1 cellular context compared by ENCODE assay signal in the genomic region with DNA sequence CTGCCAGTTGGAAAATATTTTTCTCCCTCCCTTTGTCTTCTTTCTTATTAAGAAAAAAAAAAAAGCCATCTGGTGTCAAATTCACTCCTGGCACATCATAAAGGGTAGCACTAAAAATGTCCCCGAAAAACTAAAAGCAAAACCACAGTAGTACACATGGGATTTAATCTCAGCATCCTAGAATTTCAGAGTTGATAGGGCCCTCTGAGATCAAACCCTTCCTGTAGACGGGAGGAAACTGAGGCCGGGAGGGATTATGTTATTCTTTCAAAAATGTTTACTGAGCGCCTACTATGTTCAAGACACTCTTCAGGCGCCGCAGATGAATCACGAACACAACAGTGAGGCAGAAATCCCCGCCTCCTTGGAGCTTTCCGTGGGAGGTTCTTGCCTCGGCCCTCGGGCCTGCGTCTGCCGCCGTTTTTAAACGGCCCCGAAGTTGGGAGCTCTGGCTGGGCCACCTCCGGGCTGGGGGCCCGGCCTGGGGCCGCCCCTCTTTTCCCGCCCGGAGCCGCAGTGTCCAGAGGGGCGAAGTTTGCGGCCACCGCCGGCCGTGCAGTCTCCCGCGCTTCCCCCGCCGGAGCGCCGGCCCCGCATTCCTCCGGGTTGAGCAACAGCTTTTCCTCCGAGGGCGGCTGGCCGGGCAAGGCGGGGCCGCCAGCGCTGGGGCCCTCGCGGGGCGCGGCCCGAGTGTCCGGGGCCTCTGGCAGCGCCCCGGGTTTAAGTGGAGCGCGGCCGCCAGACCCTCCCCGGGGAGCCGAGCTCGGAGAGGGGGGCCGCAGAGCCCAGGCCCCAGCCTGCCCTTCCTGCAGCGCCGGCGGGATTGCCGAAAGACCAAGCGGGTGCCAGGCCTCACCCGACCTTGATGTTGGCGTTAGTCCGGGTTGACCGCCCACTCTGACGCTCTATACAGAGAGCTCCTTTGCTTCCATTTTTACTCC.
TF ChIP-seq lines count a peak whose summit lies in the region.

No MANE protein-coding gene starts in this region.

TF ChIP-seq in SK-N-SH treated with all-trans-retinoic acid at 6 μM for 48 hours, 23 proteins besides CTCF, POLR2A, EP300 and RAD21 (continued from another document):
- TF ChIP-seq, protein P1, sequence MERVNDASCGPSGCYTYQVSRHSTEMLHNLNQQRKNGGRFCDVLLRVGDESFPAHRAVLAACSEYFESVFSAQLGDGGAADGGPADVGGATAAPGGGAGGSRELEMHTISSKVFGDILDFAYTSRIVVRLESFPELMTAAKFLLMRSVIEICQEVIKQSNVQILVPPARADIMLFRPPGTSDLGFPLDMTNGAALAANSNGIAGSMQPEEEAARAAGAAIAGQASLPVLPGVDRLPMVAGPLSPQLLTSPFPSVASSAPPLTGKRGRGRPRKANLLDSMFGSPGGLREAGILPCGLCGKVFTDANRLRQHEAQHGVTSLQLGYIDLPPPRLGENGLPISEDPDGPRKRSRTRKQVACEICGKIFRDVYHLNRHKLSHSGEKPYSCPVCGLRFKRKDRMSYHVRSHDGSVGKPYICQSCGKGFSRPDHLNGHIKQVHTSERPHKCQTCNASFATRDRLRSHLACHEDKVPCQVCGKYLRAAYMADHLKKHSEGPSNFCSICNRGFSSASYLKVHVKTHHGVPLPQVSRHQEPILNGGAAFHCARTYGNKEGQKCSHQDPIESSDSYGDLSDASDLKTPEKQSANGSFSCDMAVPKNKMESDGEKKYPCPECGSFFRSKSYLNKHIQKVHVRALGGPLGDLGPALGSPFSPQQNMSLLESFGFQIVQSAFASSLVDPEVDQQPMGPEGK (CRISPR knock-in tag; IDR thresholded peaks at IDR 0.05; ENCODE audit: borderline replicate concordance) = no peak
- TF ChIP-seq, protein P2, sequence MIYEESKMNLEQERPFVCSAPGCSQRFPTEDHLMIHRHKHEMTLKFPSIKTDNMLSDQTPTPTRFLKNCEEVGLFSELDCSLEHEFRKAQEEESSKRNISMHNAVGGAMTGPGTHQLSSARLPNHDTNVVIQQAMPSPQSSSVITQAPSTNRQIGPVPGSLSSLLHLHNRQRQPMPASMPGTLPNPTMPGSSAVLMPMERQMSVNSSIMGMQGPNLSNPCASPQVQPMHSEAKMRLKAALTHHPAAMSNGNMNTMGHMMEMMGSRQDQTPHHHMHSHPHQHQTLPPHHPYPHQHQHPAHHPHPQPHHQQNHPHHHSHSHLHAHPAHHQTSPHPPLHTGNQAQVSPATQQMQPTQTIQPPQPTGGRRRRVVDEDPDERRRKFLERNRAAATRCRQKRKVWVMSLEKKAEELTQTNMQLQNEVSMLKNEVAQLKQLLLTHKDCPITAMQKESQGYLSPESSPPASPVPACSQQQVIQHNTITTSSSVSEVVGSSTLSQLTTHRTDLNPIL (CRISPR knock-in tag; IDR thresholded peaks at IDR 0.05; ENCODE audit: low read depth) = no peak
- TF ChIP-seq ISL1 (CRISPR knock-in tag; IDR thresholded peaks at IDR 0.05) = no peak
- no peak for TF ChIP-seq ZFP30 (CRISPR knock-in tag; IDR thresholded peaks at IDR 0.05)
- TF ChIP-seq BACH2 (CRISPR knock-in tag; IDR thresholded peaks at IDR 0.05; ENCODE audit: borderline replicate concordance) = no peak
- no peak for TF ChIP-seq OSR1 (CRISPR knock-in tag; IDR thresholded peaks at IDR 0.05)
- no peak for TF ChIP-seq ARNTL (CRISPR knock-in tag; IDR thresholded peaks at IDR 0.05; ENCODE audit: borderline replicate concordance, low read depth)
- TF ChIP-seq RARB (CRISPR knock-in tag; IDR thresholded peaks at IDR 0.05) = no peak
- TF ChIP-seq ZNF8 (CRISPR knock-in tag; IDR thresholded peaks at IDR 0.05) = no peak
- TF ChIP-seq ESRRG (CRISPR knock-in tag; IDR thresholded peaks at IDR 0.05) = no peak
- TF ChIP-seq, protein P3, sequence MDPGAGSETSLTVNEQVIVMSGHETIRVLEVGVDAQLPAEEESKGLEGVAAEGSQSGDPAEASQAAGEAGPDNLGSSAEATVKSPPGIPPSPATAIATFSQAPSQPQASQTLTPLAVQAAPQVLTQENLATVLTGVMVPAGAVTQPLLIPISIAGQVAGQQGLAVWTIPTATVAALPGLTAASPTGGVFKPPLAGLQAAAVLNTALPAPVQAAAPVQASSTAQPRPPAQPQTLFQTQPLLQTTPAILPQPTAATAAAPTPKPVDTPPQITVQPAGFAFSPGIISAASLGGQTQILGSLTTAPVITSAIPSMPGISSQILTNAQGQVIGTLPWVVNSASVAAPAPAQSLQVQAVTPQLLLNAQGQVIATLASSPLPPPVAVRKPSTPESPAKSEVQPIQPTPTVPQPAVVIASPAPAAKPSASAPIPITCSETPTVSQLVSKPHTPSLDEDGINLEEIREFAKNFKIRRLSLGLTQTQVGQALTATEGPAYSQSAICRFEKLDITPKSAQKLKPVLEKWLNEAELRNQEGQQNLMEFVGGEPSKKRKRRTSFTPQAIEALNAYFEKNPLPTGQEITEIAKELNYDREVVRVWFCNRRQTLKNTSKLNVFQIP (CRISPR knock-in tag; IDR thresholded peaks at IDR 0.05; ENCODE audit: borderline replicate concordance, low read depth) = no peak
- no peak for TF ChIP-seq PPARA (CRISPR knock-in tag; IDR thresholded peaks at IDR 0.05; ENCODE audit: borderline replicate concordance)
- no peak for TF ChIP-seq ZNF565 (CRISPR knock-in tag; conservative IDR thresholded peaks at IDR 0.05; ENCODE audit: low read depth)
